ENCODE assay signal across 23 cellular contexts in genomic region chr6:19135706-19136105, GRCh38.
"Had no signal": no experiment of that assay in that cellular context is flagged by ENCODE, and none has a peak within 500 bp of the region (broad histone marks: within the 10 kb centered on the region; RNA-seq: fewer than 3 reads in every experiment).

No MANE protein-coding gene starts in this region.

- H3K4me3 ChIP-seq: colonic mucosa, esophagus squamous epithelium, gastrocnemius medialis, heart right ventricle, left lung, lower lobe of right lung, mucosa of descending colon had no signal

- H3K4me3 Mint-ChIP-seq: dendritic cell treated with granulocyte-macrophage colony-stimulating factor and Interleukin-4, amounts not matched to agents 40 ng/mL and 50 ng/mL, for 4 days; effector memory CD8-positive, alpha-beta T cell; endodermal cell; mesothelial cell of epicardium had no signal

- H3K27ac Mint-ChIP-seq: dendritic cell treated with granulocyte-macrophage colony-stimulating factor and Interleukin-4, amounts not matched to agents 40 ng/mL and 50 ng/mL, for 4 days; effector memory CD8-positive, alpha-beta T cell; endodermal cell; mesothelial cell of epicardium had no signal

- H3K9me3 Mint-ChIP-seq: endodermal cell, mesothelial cell of epicardium had no signal

- H3K27ac ChIP-seq: colonic mucosa, epithelial cell of prostate, esophagus squamous epithelium, gastrocnemius medialis, heart right ventricle, left lung, lower lobe of right lung had no signal

- H3K36me3 ChIP-seq: colonic mucosa, esophagus squamous epithelium, gastrocnemius medialis, heart right ventricle, left lung, lower lobe of right lung had no signal

- H3K4me1 ChIP-seq: colonic mucosa, esophagus squamous epithelium, gastrocnemius medialis, heart right ventricle, left lung, lower lobe of right lung had no signal

- DNase-seq: colonic mucosa; cortex of kidney; effector CD8-positive, alpha-beta T cell; effector memory CD8-positive, alpha-beta T cell; endodermal cell; erythroblast; esophagus squamous epithelium; foreskin fibroblast; foreskin melanocyte; gastrocnemius medialis; glutamatergic neuron; heart right ventricle; hippocampal formation; left cardiac atrium; left lung; left ventricle myocardium superior; lower lobe of right lung; mesenchymal stem cell; mucosa of descending colon had no signal

- H3K36me3 Mint-ChIP-seq: mesothelial cell of epicardium had no signal

- H3K27me3 ChIP-seq: colonic mucosa, esophagus squamous epithelium, gastrocnemius medialis, heart right ventricle, left lung had no signal

- H3K9me3 ChIP-seq: colonic mucosa, esophagus squamous epithelium, gastrocnemius medialis, left lung, lower lobe of right lung, mucosa of descending colon had no signal

- H3K27me3 Mint-ChIP-seq: dendritic cell treated with granulocyte-macrophage colony-stimulating factor and Interleukin-4, amounts not matched to agents 40 ng/mL and 50 ng/mL, for 4 days; effector memory CD8-positive, alpha-beta T cell had no signal

- H3K4me1 Mint-ChIP-seq: mesothelial cell of epicardium had no signal

- ATAC-seq: effector memory CD8-positive, alpha-beta T cell; esophagus mucosa; gastrocnemius medialis; heart right ventricle; left cardiac atrium; left lung; left ventricle myocardium superior; lower lobe of right lung; mucosa of descending colon had no signal
